ENCODE assay signal across 8 cellular contexts in the genomic region with DNA sequence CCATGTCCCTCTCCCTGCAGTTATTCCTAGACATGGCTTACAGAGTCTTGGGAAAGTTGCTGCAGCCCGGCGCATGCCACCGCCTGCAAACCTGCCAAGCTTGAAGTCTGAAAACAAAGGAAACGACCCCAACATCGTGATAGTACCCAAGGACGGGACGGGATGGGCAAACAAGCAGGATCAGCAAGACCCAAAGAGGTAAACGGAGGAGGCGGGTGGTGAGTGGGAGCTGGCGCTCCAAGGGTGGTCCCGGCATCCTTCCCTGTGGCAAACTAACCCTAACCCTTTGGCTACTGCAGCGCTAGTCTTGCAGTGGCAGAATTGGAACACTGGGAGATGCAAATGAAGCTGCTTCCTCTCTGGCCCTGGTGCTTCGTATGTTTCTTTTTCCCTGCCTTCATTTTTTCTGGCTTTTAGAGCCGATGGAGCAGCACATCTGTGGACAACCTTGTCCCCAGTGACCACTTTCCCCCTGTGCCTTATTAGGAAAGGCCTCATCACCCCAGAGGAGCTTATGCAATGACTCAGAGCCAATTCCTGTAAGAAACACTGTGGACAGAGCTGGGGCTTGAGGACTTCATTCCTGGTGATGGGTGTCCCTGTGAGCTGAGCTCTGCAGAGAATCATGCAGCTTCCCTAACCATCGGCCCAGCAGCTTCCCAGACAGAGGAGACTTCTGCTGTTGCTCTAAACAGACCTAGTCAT. TPM values are rescaled to one million over a fixed set of nuclear protein-coding genes. Genes with fewer than 3 reads are reported as not detected.
DNase-seq lines count a peak whose midpoint lies in the region; ATAC-seq, FAIRE-seq and TF ChIP-seq lines count a peak whose summit lies in the region.

No MANE protein-coding gene starts in this region.

- 65 to 72% methylated on average over 15 of the region's 15 CpGs for WGBS in esophagus, 2 donors

- no peaks in the 10 kb centered on the region for H3K9me3 Mint-ChIP-seq in CD4-positive, CD25-positive, alpha-beta regulatory T cell
- H3K9me3 Mint-ChIP-seq in neural crest cell = no peaks in the 10 kb centered on the region

- no peaks in the 10 kb centered on the region for H3K27me3 ChIP-seq in CD4-positive, CD25-positive, alpha-beta regulatory T cell (ENCODE audit: control insufficient read depth, insufficient read depth, low read length)
- H3K27me3 ChIP-seq in esophagus (ENCODE audit: control insufficient read depth in 1 of 2, insufficient read depth in 2 of 2, low read length in 2 of 2) = no peaks in the 10 kb centered on the region

- peaks cover 29% of the 10 kb centered on the region for H3K36me3 Mint-ChIP-seq in CD4-positive, CD25-positive, alpha-beta regulatory T cell
- H3K36me3 Mint-ChIP-seq in neural crest cell (ENCODE audit: low read depth) = peaks cover 24% of the 10 kb centered on the region

- no peak for TF ChIP-seq CTCF in neural crest cell (conservative IDR thresholded peaks at IDR 0.05)

- no peak overlapping the region for H3K4me3 Mint-ChIP-seq in CD4-positive, CD25-positive, alpha-beta regulatory T cell
- H3K4me3 Mint-ChIP-seq in neural crest cell = peak overlapping the region; percentile 42

- no peak for FAIRE-seq in RCC 7860 (lab: Jason Lieb, UNC)

- H3K4me1 ChIP-seq in CD4-positive, CD25-positive, alpha-beta regulatory T cell (ENCODE audit: control insufficient read depth, insufficient read depth, low read length, poor library complexity, severe bottlenecking) = peaks cover 12% of the 10 kb centered on the region
- H3K4me1 ChIP-seq in esophagus (ENCODE audit: control insufficient read depth in 2 of 2, insufficient read depth in 2 of 2, low read length in 1 of 2) = peaks cover 11 to 12% of the 10 kb centered on the region in 2 donors

- ATAC-seq in CD4-positive, CD25-positive, alpha-beta regulatory T cell (ENCODE audit: low read depth in 2 of 2) = no peak
- no peak for ATAC-seq in GM18867 (IDR thresholded peaks at IDR 0.05; ENCODE audit: unreplicated experiment)
- no peak for ATAC-seq in left lobe of liver
- no peak for ATAC-seq in HG03442 (IDR thresholded peaks at IDR 0.05; ENCODE audit: unreplicated experiment)

- no peaks in the 10 kb centered on the region for H3K9me3 ChIP-seq in CD4-positive, CD25-positive, alpha-beta regulatory T cell (ENCODE audit: control insufficient read depth in 2 of 2, low read length in 2 of 2)
- no peaks in the 10 kb centered on the region for H3K9me3 ChIP-seq in esophagus (ENCODE audit: control insufficient read depth in 2 of 2, insufficient read depth in 1 of 2, low read depth in 1 of 2, low read length in 1 of 2)

- H3K4me1 Mint-ChIP-seq in CD4-positive, CD25-positive, alpha-beta regulatory T cell = peaks cover 8 to 32% (median 25%) of the 10 kb centered on the region in 4 donors
- peaks cover 44% of the 10 kb centered on the region for H3K4me1 Mint-ChIP-seq in neural crest cell

- H3K4me3 ChIP-seq in CD4-positive, CD25-positive, alpha-beta regulatory T cell (ENCODE audit: low read depth, low read length) = no peak overlapping the region
- no peak overlapping the region for H3K4me3 ChIP-seq in esophagus (ENCODE audit: low read depth in 1 of 2, low read length in 2 of 2)

- no peaks in the 10 kb centered on the region for H3K27me3 Mint-ChIP-seq in CD4-positive, CD25-positive, alpha-beta regulatory T cell
- no peaks in the 10 kb centered on the region for H3K27me3 Mint-ChIP-seq in neural crest cell (ENCODE audit: low read depth)

- peak overlapping the region; percentile 41 to 88 (median 43) for H3K27ac Mint-ChIP-seq in CD4-positive, CD25-positive, alpha-beta regulatory T cell
- H3K27ac Mint-ChIP-seq in neural crest cell (ENCODE audit: unreplicated experiment) = no peak overlapping the region

- H3K27ac ChIP-seq in CD4-positive, CD25-positive, alpha-beta regulatory T cell (ENCODE audit: insufficient read depth, low read length, poor library complexity, severe bottlenecking) = no peak overlapping the region
- H3K27ac ChIP-seq in esophagus (ENCODE audit: low read depth in 2 of 2, low read length in 1 of 2) = peak overlapping the region; percentile 27 to 81

- DNase-seq in CD4-positive, CD25-positive, alpha-beta regulatory T cell = no peak
- DNase-seq in RCC 7860 (ENCODE audit: low spot score) (peak; percentile 42), neural crest cell (ENCODE audit: low read depth, low spot score) (no peak), NCI-H345 (lab: John Stamatoyannopoulos, UW) (no peak), left lobe of liver (ENCODE audit: low spot score) (no peak)

- peaks cover 52% of the 10 kb centered on the region for H3K36me3 ChIP-seq in CD4-positive, CD25-positive, alpha-beta regulatory T cell (ENCODE audit: control insufficient read depth, insufficient read depth, low read length)
- H3K36me3 ChIP-seq in esophagus (ENCODE audit: control insufficient read depth in 2 of 2, insufficient read depth in 2 of 2, low read length in 1 of 2) = peaks cover 20 to 27% of the 10 kb centered on the region in 2 donors

RNA-seq across cellular contexts. Expression of a gene that starts 38.9 kb away (rescaled TPM):
- total RNA-seq in CD4-positive, CD25-positive, alpha-beta regulatory T cell = 239 TPM
- 10 to 100 TPM in 1 of 4 donors, 1 to 10 TPM in 3; 8.1 to 10.3 (median 9.5) TPM for polyA plus RNA-seq in CD4-positive, CD25-positive, alpha-beta regulatory T cell
- 10 to 100 TPM; 26.8 to 60.0 TPM for polyA plus RNA-seq in esophagus
- total RNA-seq in neural crest cell = 349 and 358 TPM in 2 replicates
- 80.7 TPM for total RNA-seq in left lobe of liver
